ENCODE assay signal across 12 cellular contexts in genomic region chr7:50409856-50410468, GRCh38. TPM values are rescaled to one million over a fixed set of nuclear protein-coding genes. Genes with fewer than 3 reads are reported as not detected.
DNase-seq lines count a peak whose midpoint lies in the region; ATAC-seq, FAIRE-seq and TF ChIP-seq lines count a peak whose summit lies in the region.
"Had no signal": no experiment of that assay in that cellular context is flagged by ENCODE, and none has a peak within 500 bp of the region (broad histone marks: within the 10 kb centered on the region; RNA-seq: fewer than 3 reads in every experiment).

No MANE protein-coding gene starts in this region.

- H3K4me1 ChIP-seq in right lobe of liver (no peaks in the 10 kb centered on the region), HepG2 (ENCODE audit: insufficient read depth, low read length) (no peaks in the 10 kb centered on the region), Peyer's patch (peaks cover 0 to 36% (median 12%) of the 10 kb centered on the region in 4 donors)
- H3K4me1 ChIP-seq: Caco-2 had no signal

- no peak overlapping the region for H3K4me3 ChIP-seq in right lobe of liver
- H3K4me3 ChIP-seq in HepG2 (replicated peaks in 1 of 3; ENCODE audit: insufficient read depth in 1 of 3, low read depth in 2 of 3, low read length in 3 of 3) = no peak overlapping the region
- no peak overlapping the region for H3K4me3 ChIP-seq in Peyer's patch
- no peak overlapping the region for H3K4me3 ChIP-seq in dorsolateral prefrontal cortex

- no peak for TF ChIP-seq POLR2A in right lobe of liver (IDR thresholded peaks at IDR 0.05)
- no peak for TF ChIP-seq POLR2A in HepG2 (IDR thresholded peaks at IDR 0.05; ENCODE audit: insufficient read depth in 1 of 2, low read depth in 2 of 2, low read length in 2 of 2)
- TF ChIP-seq POLR2A in Peyer's patch (IDR thresholded peaks at IDR 0.05) = no peak

- H4K20me1 ChIP-seq in HepG2 (ENCODE audit: insufficient read depth, low read length) = no peaks in the 10 kb centered on the region

- BruUV-seq in HepG2 (replicated peaks; lab: Mats Ljungman, UMichigan) = no TSS peak

- H3K9ac ChIP-seq in HepG2 (ENCODE audit: insufficient read depth, low read depth, low read length) = no peak overlapping the region

- no peak overlapping the region for H3K4me2 ChIP-seq in HepG2 (ENCODE audit: low read depth, low read length)

- no peak overlapping the region for H3K27ac ChIP-seq in right lobe of liver
- H3K27ac ChIP-seq in HepG2 (ENCODE audit: extremely low read length, insufficient read depth, low read length) = no peak overlapping the region
- H3K27ac ChIP-seq in Peyer's patch = peak overlapping the region in 2 of 4 donors; percentile 67 to 81
- no peak overlapping the region for H3K27ac ChIP-seq in dorsolateral prefrontal cortex

- no peaks in the 10 kb centered on the region for H3K79me2 ChIP-seq in HepG2 (ENCODE audit: insufficient read depth, low read length)

- POLR2A ChIA-PET in HepG2 (lab: Yijun Ruan, JAX) = no interaction called here

- H2AFZ ChIP-seq in HepG2 (ENCODE audit: low read length) = no peak overlapping the region

- ATAC-seq in right lobe of liver = peak; percentile 24 to 56 (median 37)
- ATAC-seq in HepG2 = no peak; the same call in 2 of the 3 replicates
- ATAC-seq in HG02981 (IDR thresholded peaks at IDR 0.05; ENCODE audit: unreplicated experiment) = peak; percentile 48

- 70% methylated on average over 3 of the region's 15 CpGs for WGBS in right lobe of liver (ENCODE audit: insufficient coverage, low coverage, low lambda C conversion rate, missing lambda C conversion rate)
- 60% methylated on average over 9 of the region's 15 CpGs for WGBS in HepG2 (ENCODE audit: low lambda C conversion rate)

- intact Hi-C loops in right lobe of liver (cut with DNase I) (no loop called here), HepG2 (cut with micrococcal nuclease; ENCODE audit: unreplicated experiment) (no loop called here), dorsolateral prefrontal cortex (cut with DNase I) (loop anchor here in 1 of 2 donors (10.0 kb wide), 1 partner anchor 265 kb away; no protein-coding TSS in a partner anchor)

- no peak for TF ChIP-seq CTCF in right lobe of liver (IDR thresholded peaks at IDR 0.05)
- TF ChIP-seq CTCF in HepG2 (CRISPR knock-in tag; IDR thresholded peaks at IDR 0.05) = no peak
- TF ChIP-seq CTCF in Peyer's patch (IDR thresholded peaks at IDR 0.05) = no peak
- no peak for TF ChIP-seq CTCF in dorsolateral prefrontal cortex (IDR thresholded peaks at IDR 0.05 in 54 of 56, conservative IDR thresholded peaks at IDR 0.05 in 2 of 56; ENCODE audit: low read depth in 1 of 56, partially characterized antibody in 56 of 56)

- no peak for TF ChIP-seq RAD21 in HepG2 (CRISPR knock-in tag; IDR thresholded peaks at IDR 0.05)

- H3K27me3 ChIP-seq in right lobe of liver (no peaks in the 10 kb centered on the region), HepG2 (ENCODE audit: control insufficient read depth in 1 of 2, insufficient read depth in 2 of 2, low read length in 2 of 2) (peaks cover 0 to 31% of the 10 kb centered on the region in 2 experiments; a peak in 2 of 5 replicates), Peyer's patch (no peaks in the 10 kb centered on the region), dorsolateral prefrontal cortex (peaks cover 0 to 26% (median 8%) of the 10 kb centered on the region in 45 donors)

- no peaks in the 10 kb centered on the region for H3K36me3 ChIP-seq in right lobe of liver
- no peaks in the 10 kb centered on the region for H3K36me3 ChIP-seq in HepG2 (replicated peaks in 1 of 2; ENCODE audit: control insufficient read depth in 1 of 2, insufficient read depth in 2 of 2, low read length in 2 of 2)
- no peaks in the 10 kb centered on the region for H3K36me3 ChIP-seq in Peyer's patch

- FAIRE-seq in HepG2 (lab: Jason Lieb, UNC) = no peak
- FAIRE-seq: astrocyte, islet of Langerhans had no signal

- CTCF ChIA-PET in HepG2 (lab: Yijun Ruan, JAX; ENCODE audit: low intra/inter-chr PET ratio, low total read pairs) = no interaction called here

- H3K9me3 ChIP-seq in right lobe of liver (no peaks in the 10 kb centered on the region), HepG2 (ENCODE audit: low read length) (no peaks in the 10 kb centered on the region), Peyer's patch (no peaks in the 10 kb centered on the region)
- H3K9me3 ChIP-seq: Caco-2 had no signal

- DNase-seq in right lobe of liver = no peak
- DNase-seq in HepG2 (ENCODE audit: low spot score) = no peak
- peak in 2 of 3 donors; percentile 76 to 80 for DNase-seq in Peyer's patch
- DNase-seq in NCI-H345 treated with DMSO at 0.1 percent for 48 hours (lab: John Stamatoyannopoulos, UW; ENCODE audit: unreplicated experiment) = no peak
- no peak for DNase-seq in dorsolateral prefrontal cortex
- DNase-seq in NCI-H2227 (lab: John Stamatoyannopoulos, UW; ENCODE audit: unreplicated experiment) = no peak
- DNase-seq in globus pallidus (ENCODE audit: low spot score) = no peak
- DNase-seq: Caco-2, NCI-H2227 treated with DMSO at 0.1 percent for 48 hours had no signal

- in situ Hi-C loops in HepG2 (cut with HindIII; ENCODE audit: extremely low pct_ligation_motif_present, low pct_unique_long_range_greater_than_20kb) = loop anchor here (10.0 kb wide), 2 partner anchors 205 to 265 kb away; no protein-coding TSS in a partner anchor

- TF ChIP-seq EP300 in HepG2 (IDR thresholded peaks at IDR 0.05; ENCODE audit: low read depth in 2 of 2, low read length in 2 of 2) = no peak
- no peak for TF ChIP-seq EP300 in HepG2 (CRISPR knock-in tag; IDR thresholded peaks at IDR 0.05; ENCODE audit: borderline replicate concordance)

TF ChIP-seq in HepG2, 621 proteins besides CTCF, POLR2A, EP300 and RAD21 (continues in another document):
- no peak for TF ChIP-seq POGZ (CRISPR knock-in tag; IDR thresholded peaks at IDR 0.05)
- no peak for TF ChIP-seq ZNF138 (CRISPR knock-in tag; IDR thresholded peaks at IDR 0.05; ENCODE audit: low read depth)
- no peak for TF ChIP-seq SKIL (CRISPR knock-in tag; IDR thresholded peaks at IDR 0.05; ENCODE audit: borderline replicate concordance)
- TF ChIP-seq ZNF784 (CRISPR knock-in tag; IDR thresholded peaks at IDR 0.05; ENCODE audit: borderline replicate concordance) = no peak
- no peak for TF ChIP-seq CAMTA2 (CRISPR knock-in tag; IDR thresholded peaks at IDR 0.05; ENCODE audit: borderline replicate concordance)
- TF ChIP-seq TAF15 (IDR thresholded peaks at IDR 0.05; ENCODE audit: low read depth, low read length, poor library complexity, severe bottlenecking) = no peak
- TF ChIP-seq MXI1 (IDR thresholded peaks at IDR 0.05; ENCODE audit: borderline replicate concordance, low read depth, low read length) = no peak

RNA-seq across cellular contexts. Expression of gene FIGNL1, which starts 40.2 kb away (rescaled TPM):
- total RNA-seq in right lobe of liver (10 to 100 TPM in 1 of 6 experiments, 1 to 10 TPM in 5; 2.0 to 12.2 (median 4.4) TPM), HepG2 (2016; rRNA removed; fragmentation: Illumina TruSeq; extraction: Trizol) (20.9 and 28.0 TPM in 2 replicates), Peyer's patch (10 to 100 TPM in 1 of 4 donors, 1 to 10 TPM in 3; 5.5 to 12.4 (median 5.9) TPM), dorsolateral prefrontal cortex (10 to 100 TPM in 108 of 120 experiments, 1 to 10 TPM in 12; 5.0 to 24.4 (median 12.6) TPM)
- total RNA-seq in HepG2 (2016; cell fraction: cytosol; rRNA removed; fragmentation: Illumina TruSeq; extraction: Trizol; ENCODE audit: low read depth) = 2.0 and 2.4 TPM in 2 replicates
- total RNA-seq in HepG2 (2016; cell fraction: insoluble cytoplasmic fraction; rRNA removed; fragmentation: Illumina TruSeq; extraction: Trizol) = 17.5 and 28.7 TPM in 2 replicates
- total RNA-seq in HepG2 (2016; cell fraction: membrane; rRNA removed; fragmentation: Illumina TruSeq; extraction: Trizol) = 5.7 and 6.4 TPM in 2 replicates
- 15.1 and 16.9 TPM in 2 replicates for total RNA-seq in HepG2 (2016; cell fraction: nucleus; rRNA removed; fragmentation: Illumina TruSeq; extraction: Trizol)
- polyA plus RNA-seq in HepG2 (2011; rRNA removed) = 4.0 and 6.3 TPM in 2 replicates
- 1.3 and 1.5 TPM in 2 replicates for polyA plus RNA-seq in HepG2 (2011; cell fraction: cytosol; rRNA removed)
- 2.8 and 3.7 TPM in 2 replicates for polyA plus RNA-seq in HepG2 (2011; cell fraction: nucleus; rRNA removed)
- 3.2 and 5.2 TPM in 2 replicates for polyA plus RNA-seq in HepG2 (2012)
- polyA plus RNA-seq in HepG2 (2016; cell fraction: cytosol; fragmentation: Illumina TruSeq; extraction: Trizol; ENCODE audit: low read depth) = 0.41 and 0.53 TPM in 2 replicates
- polyA plus RNA-seq in HepG2 (2016; cell fraction: insoluble cytoplasmic fraction; fragmentation: Illumina TruSeq; extraction: Trizol; ENCODE audit: low read depth) = 17.2 and 19.0 TPM in 2 replicates
- 1.4 and 1.5 TPM in 2 replicates for polyA plus RNA-seq in HepG2 (2016; cell fraction: membrane; fragmentation: Illumina TruSeq; extraction: Trizol; ENCODE audit: low read depth)
- 15.8 and 16.9 TPM in 2 replicates for polyA plus RNA-seq in HepG2 (2016; cell fraction: nucleus; fragmentation: Illumina TruSeq; extraction: Trizol; ENCODE audit: insufficient read depth, low read depth)
- 8.0 and 34.7 TPM in 2 replicates for polyA minus RNA-seq in HepG2 (2011; rRNA and poly(A)+ RNA removed; ENCODE audit: low replicate concordance)
- 2.7 and 7.0 TPM in 2 replicates for polyA minus RNA-seq in HepG2 (2011; cell fraction: cytosol; rRNA and poly(A)+ RNA removed)
- 13.6 and 16.1 TPM in 2 replicates for polyA minus RNA-seq in HepG2 (2011; cell fraction: nucleus; rRNA and poly(A)+ RNA removed)

Comparison
In these comparisons a context has a peak if more than half of its experiments do, and no peak if none do; other contexts are left out.
1. DNase-seq: peak in Peyer's patch (2 of 3); none in right lobe of liver (0 of 3), HepG2 (single experiment), NCI-H345 treated with DMSO at 0.1 percent for 48 hours (single experiment), dorsolateral prefrontal cortex (0 of 10), NCI-H2227 (single experiment) and globus pallidus (single experiment).